ENCODE assay signal across 1 cellular context in genomic region chr20:3045816-3046676, GRCh38.
TF ChIP-seq lines count a peak whose summit lies in the region.

TSS of gene MRPS26 (plus strand) at chr20:3046052. CDS start at chr20:3046069, 17 bp downstream.

TF ChIP-seq in HepG2, 621 proteins besides CTCF, POLR2A, EP300 and RAD21 (continued from another document and continues in another):
- peak; percentile 9 for TF ChIP-seq HMG20B (CRISPR knock-in tag; conservative IDR thresholded peaks at IDR 0.05)
- TF ChIP-seq ZNF800 (CRISPR knock-in tag; IDR thresholded peaks at IDR 0.05): peak; percentile 100
- TF ChIP-seq ZNF615 (CRISPR knock-in tag; IDR thresholded peaks at IDR 0.05; ENCODE audit: borderline replicate concordance): no peak; the same call in 1 of the 2 replicates
- TF ChIP-seq NCOA2 (CRISPR knock-in tag; IDR thresholded peaks at IDR 0.05): peak; percentile 67
- peak; percentile 37; the same call in 1 of the 2 replicates for TF ChIP-seq LCORL (IDR thresholded peaks at IDR 0.05)
- TF ChIP-seq LCORL (CRISPR knock-in tag; IDR thresholded peaks at IDR 0.05): peak; percentile 80
- TF ChIP-seq ETV6 (CRISPR knock-in tag; conservative IDR thresholded peaks at IDR 0.05): peak; percentile 96
- no peak for TF ChIP-seq CREB1 (IDR thresholded peaks at IDR 0.05)
- TF ChIP-seq CREB1 (CRISPR knock-in tag; IDR thresholded peaks at IDR 0.05): no peak
- 0 out of 2 replicates have a peak, but pooled peaks have one; percentile 21 for TF ChIP-seq ZNF616 (CRISPR knock-in tag; IDR thresholded peaks at IDR 0.05; ENCODE audit: low read depth)
- peak; percentile 80; the same call in 1 of the 2 replicates for TF ChIP-seq ZNF329 (CRISPR knock-in tag; IDR thresholded peaks at IDR 0.05; ENCODE audit: low read depth)
- TF ChIP-seq STAT5B (CRISPR knock-in tag; IDR thresholded peaks at IDR 0.05): peak; percentile 85; the same call in 1 of the 2 replicates
- peak; percentile 75; the same call in 1 of the 2 replicates for TF ChIP-seq ZNF136 (CRISPR knock-in tag; IDR thresholded peaks at IDR 0.05; ENCODE audit: low read depth)
- TF ChIP-seq REST (IDR thresholded peaks at IDR 0.05; ENCODE audit: borderline replicate concordance in 1 of 2, low read depth in 1 of 2, low read length in 2 of 2): peak in 1 of 2 experiments; percentile 75; a peak in 2 of 4 replicates
- TF ChIP-seq KDM1A (CRISPR knock-in tag; IDR thresholded peaks at IDR 0.05): no peak; the same call in 1 of the 2 replicates
- TF ChIP-seq MEIS2 (CRISPR knock-in tag; IDR thresholded peaks at IDR 0.05): peak; percentile 87
- TF ChIP-seq SRSF1 (optimal IDR thresholded peaks at IDR 0.05; ENCODE audit: low read depth, low read length): peak; percentile 97
- TF ChIP-seq ZBTB1 (CRISPR knock-in tag; IDR thresholded peaks at IDR 0.05; ENCODE audit: borderline replicate concordance): 0 out of 2 replicates have a peak, but pooled peaks have one; percentile 17
- no peak; the same call in 1 of the 2 replicates for TF ChIP-seq ZNF75D (CRISPR knock-in tag; IDR thresholded peaks at IDR 0.05; ENCODE audit: borderline replicate concordance)
- TF ChIP-seq GZF1 (CRISPR knock-in tag; IDR thresholded peaks at IDR 0.05): no peak; the same call in none of the 2 replicates
- TF ChIP-seq ZNF777 (CRISPR knock-in tag; IDR thresholded peaks at IDR 0.05): peak; percentile 86
- TF ChIP-seq HDAC6 (IDR thresholded peaks at IDR 0.05; ENCODE audit: low read depth, low read length): 0 out of 2 replicates have a peak, but pooled peaks have one; percentile 49
- TF ChIP-seq ZMAT5 (CRISPR knock-in tag; IDR thresholded peaks at IDR 0.05; ENCODE audit: borderline replicate concordance, low read depth): no peak
- TF ChIP-seq KMT2B (CRISPR knock-in tag; IDR thresholded peaks at IDR 0.05): peak; percentile 90
- TF ChIP-seq ZBTB38 (CRISPR knock-in tag; IDR thresholded peaks at IDR 0.05): peak; percentile 79
- no peak; the same call in 1 of the 2 replicates for TF ChIP-seq CREB3 (CRISPR knock-in tag; IDR thresholded peaks at IDR 0.05)
- TF ChIP-seq ATM (IDR thresholded peaks at IDR 0.05; ENCODE audit: borderline replicate concordance): no peak
- no peak; the same call in none of the 2 replicates for TF ChIP-seq ZNF549 (CRISPR knock-in tag; IDR thresholded peaks at IDR 0.05)
- no peak for TF ChIP-seq RAD51 (IDR thresholded peaks at IDR 0.05; ENCODE audit: borderline replicate concordance)
- TF ChIP-seq CHD4 (IDR thresholded peaks at IDR 0.05; ENCODE audit: borderline replicate concordance, low read length): no peak
- TF ChIP-seq SRSF4 (IDR thresholded peaks at IDR 0.05; ENCODE audit: low read depth, low read length, poor library complexity, severe bottlenecking): peak; percentile 70
- TF ChIP-seq ZNF326 (CRISPR knock-in tag; IDR thresholded peaks at IDR 0.05; ENCODE audit: borderline replicate concordance): peak; percentile 71; the same call in 1 of the 2 replicates
- peak; percentile 56; the same call in 1 of the 2 replicates for TF ChIP-seq ZNF503 (CRISPR knock-in tag; IDR thresholded peaks at IDR 0.05)
- TF ChIP-seq MYC (CRISPR knock-in tag; IDR thresholded peaks at IDR 0.05; ENCODE audit: borderline replicate concordance): peak; percentile 97
- peak; percentile 99 for TF ChIP-seq CCDC6 (CRISPR knock-in tag; IDR thresholded peaks at IDR 0.05)
- TF ChIP-seq ZFAT (CRISPR knock-in tag; conservative IDR thresholded peaks at IDR 0.05): no peak
- TF ChIP-seq ZNF749 (CRISPR knock-in tag; IDR thresholded peaks at IDR 0.05; ENCODE audit: borderline replicate concordance): peak; percentile 97
- TF ChIP-seq CENPBD1 (CRISPR knock-in tag; IDR thresholded peaks at IDR 0.05; ENCODE audit: borderline replicate concordance, low read depth): no peak
- no peak; the same call in 1 of the 2 replicates for TF ChIP-seq ZNF775 (CRISPR knock-in tag; IDR thresholded peaks at IDR 0.05; ENCODE audit: borderline replicate concordance)
- no peak; the same call in 1 of the 2 replicates for TF ChIP-seq HIVEP1 (CRISPR knock-in tag; IDR thresholded peaks at IDR 0.05)
- peak; percentile 99 for TF ChIP-seq ZNF468 (CRISPR knock-in tag; IDR thresholded peaks at IDR 0.05)
- TF ChIP-seq IRF1 (CRISPR knock-in tag; IDR thresholded peaks at IDR 0.05; ENCODE audit: low read depth): peak; percentile 2; the same call in 1 of the 2 replicates
- peak; percentile 52; the same call in 1 of the 2 replicates for TF ChIP-seq ZNF33B (CRISPR knock-in tag; IDR thresholded peaks at IDR 0.05)
- TF ChIP-seq FOXA3 (CRISPR knock-in tag; IDR thresholded peaks at IDR 0.05): peak; percentile 69
- peak; percentile 80 for TF ChIP-seq AGO1 (IDR thresholded peaks at IDR 0.05; ENCODE audit: low read depth, low read length, poor library complexity, severe bottlenecking)
- TF ChIP-seq MXD4 (CRISPR knock-in tag; IDR thresholded peaks at IDR 0.05): peak; percentile 97
- TF ChIP-seq ZNF547 (CRISPR knock-in tag; IDR thresholded peaks at IDR 0.05): peak; percentile 99
- TF ChIP-seq HOXA5 (CRISPR knock-in tag; IDR thresholded peaks at IDR 0.05): peak; percentile 46; the same call in 1 of the 2 replicates
- TF ChIP-seq ZNF225 (CRISPR knock-in tag; IDR thresholded peaks at IDR 0.05): peak; percentile 40
- no peak for TF ChIP-seq ZZZ3 (CRISPR knock-in tag; IDR thresholded peaks at IDR 0.05; ENCODE audit: borderline replicate concordance)
- TF ChIP-seq MAX (IDR thresholded peaks at IDR 0.05): peak; percentile 93
- TF ChIP-seq ZNF33A (CRISPR knock-in tag; IDR thresholded peaks at IDR 0.05; ENCODE audit: borderline replicate concordance): no peak
- peak; percentile 98 for TF ChIP-seq ARID4A (CRISPR knock-in tag; IDR thresholded peaks at IDR 0.05; ENCODE audit: borderline replicate concordance)
- TF ChIP-seq RFX1 (IDR thresholded peaks at IDR 0.05): no peak
- TF ChIP-seq ZNF180 (CRISPR knock-in tag; IDR thresholded peaks at IDR 0.05; ENCODE audit: borderline replicate concordance, low read depth): no peak; the same call in 1 of the 2 replicates
- 0 out of 2 replicates have a peak, but pooled peaks have one; percentile 76 for TF ChIP-seq GLMP (CRISPR knock-in tag; IDR thresholded peaks at IDR 0.05; ENCODE audit: borderline replicate concordance)
